In genomic region chr11:5129457-5129877, GRCh38 we compare ENCODE assay signal across 1 cellular context.
TF ChIP-seq lines count a peak whose summit lies in the region.

No MANE protein-coding gene starts in this region.

TF ChIP-seq in K562, 482 proteins besides CTCF, POLR2A, EP300 and RAD21 (continues in another document):
- TF ChIP-seq KLF16 (IDR thresholded peaks at IDR 0.05) (no peak), CBX3 (IDR thresholded peaks at IDR 0.05; ENCODE audit: borderline replicate concordance in 1 of 2, low read length in 2 of 2) (0 out of 3 replicates have a peak, but pooled peaks of 1 of the 2 experiments have one; percentile 44), TAF9B (IDR thresholded peaks at IDR 0.05; ENCODE audit: partially characterized antibody) (peak; percentile 28), POLR2G (IDR thresholded peaks at IDR 0.05; ENCODE audit: low read depth, low read length) (peak; percentile 52; the same call in 1 of the 2 replicates), ATF7 (IDR thresholded peaks at IDR 0.05) (peak; percentile 87), EHMT2 (IDR thresholded peaks at IDR 0.05) (no peak), FOXA1 (IDR thresholded peaks at IDR 0.05; ENCODE audit: borderline replicate concordance) (no peak), DPF2 (IDR thresholded peaks at IDR 0.05) (peak; percentile 91), FOSL1 (tag; conservative IDR thresholded peaks at IDR 0.05) (peak; percentile 96), ZNF140 (CRISPR knock-in tag; IDR thresholded peaks at IDR 0.05) (no peak), TBP (optimal IDR thresholded peaks at IDR 0.05; ENCODE audit: low read depth, low read length) (peak; percentile 50), MYNN (IDR thresholded peaks at IDR 0.05) (0 out of 2 replicates have a peak, but pooled peaks have one; percentile 33), MYNN (CRISPR knock-in tag; IDR thresholded peaks at IDR 0.05) (no peak), SRSF7 (optimal IDR thresholded peaks at IDR 0.05; ENCODE audit: low read depth, low read length) (no peak), ZBTB1 (CRISPR knock-in tag; IDR thresholded peaks at IDR 0.05; ENCODE audit: borderline replicate concordance, low read depth) (no peak), FOXM1 (IDR thresholded peaks at IDR 0.05; ENCODE audit: low read depth) (peak; percentile 50), FOXM1 (CRISPR knock-in tag; IDR thresholded peaks at IDR 0.05; ENCODE audit: low read depth) (no peak), SMARCE1 (IDR thresholded peaks at IDR 0.05) (peak; percentile 87), RBFOX2 (IDR thresholded peaks at IDR 0.05; ENCODE audit: low read depth, low read length) (peak; percentile 75), SIN3B (IDR thresholded peaks at IDR 0.05; ENCODE audit: low read depth) (no peak), HDAC2 (IDR thresholded peaks at IDR 0.05) (peak; percentile 63; the same call in 1 of the 2 replicates), L3MBTL2 (IDR thresholded peaks at IDR 0.05) (peak; percentile 96), DACH1 (IDR thresholded peaks at IDR 0.05; ENCODE audit: partially characterized antibody) (peak; percentile 61), ELF1 (tag; IDR thresholded peaks at IDR 0.05) (no peak), CBFA2T3 (IDR thresholded peaks at IDR 0.05) (peak; percentile 73), ARID1B (IDR thresholded peaks at IDR 0.05) (peak; percentile 83), NFRKB (IDR thresholded peaks at IDR 0.05; ENCODE audit: low read depth) (peak; percentile 60; the same call in 1 of the 2 replicates), XRCC3 (IDR thresholded peaks at IDR 0.05) (no peak), SNIP1 (IDR thresholded peaks at IDR 0.05; ENCODE audit: low read depth) (no peak), ZNF431 (CRISPR knock-in tag; IDR thresholded peaks at IDR 0.05) (no peak), JUND (IDR thresholded peaks at IDR 0.05; ENCODE audit: borderline replicate concordance, low read depth, low read length) (peak; percentile 97), JUND (tag; IDR thresholded peaks at IDR 0.05; ENCODE audit: borderline replicate concordance, low read depth, low read length) (peak; percentile 96), POLR2AphosphoS5 (IDR thresholded peaks at IDR 0.05; ENCODE audit: control insufficient read depth, insufficient read depth, low read depth, low read length) (peak; percentile 53; the same call in 1 of the 2 replicates), ZNF766 (CRISPR knock-in tag; conservative IDR thresholded peaks at IDR 0.05) (peak; percentile 73; the same call in 1 of the 2 replicates), MGA (IDR thresholded peaks at IDR 0.05) (peak; percentile 79), LCOR (CRISPR knock-in tag; IDR thresholded peaks at IDR 0.05) (0 out of 2 replicates have a peak, but pooled peaks have one; percentile 37), POLR2B (IDR thresholded peaks at IDR 0.05; ENCODE audit: low read depth, partially characterized antibody) (peak; percentile 69), CEBPG (CRISPR knock-in tag; IDR thresholded peaks at IDR 0.05) (peak; percentile 97), CEBPG (tag; conservative IDR thresholded peaks at IDR 0.05 in 1 of 2, IDR thresholded peaks at IDR 0.05 in 1 of 2) (peak; percentile 95 to 98), CREM (IDR thresholded peaks at IDR 0.05; ENCODE audit: low read depth) (peak; percentile 60; the same call in 1 of the 2 replicates), CBX8 (IDR thresholded peaks at IDR 0.05; ENCODE audit: borderline replicate concordance, extremely low read depth, low read depth, low read length, poor library complexity, severe bottlenecking) (no peak), PKNOX1 (IDR thresholded peaks at IDR 0.05) (peak; percentile 53), STAT5A (IDR thresholded peaks at IDR 0.05; ENCODE audit: borderline replicate concordance, low read length) (peak; percentile 41; the same call in 1 of the 2 replicates), MEIS2 (IDR thresholded peaks at IDR 0.05; ENCODE audit: partially characterized antibody) (peak; percentile 23), MECOM (CRISPR knock-in tag; IDR thresholded peaks at IDR 0.05) (0 out of 2 replicates have a peak, but pooled peaks have one; percentile 52), ZNF274 (IDR thresholded peaks at IDR 0.05; ENCODE audit: borderline replicate concordance, low read depth, low read length) (no peak), SOX6 (IDR thresholded peaks at IDR 0.05) (peak; percentile 71), TFAP4 (CRISPR knock-in tag; IDR thresholded peaks at IDR 0.05; ENCODE audit: borderline replicate concordance) (peak; percentile 54; the same call in 1 of the 2 replicates)
- TF ChIP-seq, protein P1, sequence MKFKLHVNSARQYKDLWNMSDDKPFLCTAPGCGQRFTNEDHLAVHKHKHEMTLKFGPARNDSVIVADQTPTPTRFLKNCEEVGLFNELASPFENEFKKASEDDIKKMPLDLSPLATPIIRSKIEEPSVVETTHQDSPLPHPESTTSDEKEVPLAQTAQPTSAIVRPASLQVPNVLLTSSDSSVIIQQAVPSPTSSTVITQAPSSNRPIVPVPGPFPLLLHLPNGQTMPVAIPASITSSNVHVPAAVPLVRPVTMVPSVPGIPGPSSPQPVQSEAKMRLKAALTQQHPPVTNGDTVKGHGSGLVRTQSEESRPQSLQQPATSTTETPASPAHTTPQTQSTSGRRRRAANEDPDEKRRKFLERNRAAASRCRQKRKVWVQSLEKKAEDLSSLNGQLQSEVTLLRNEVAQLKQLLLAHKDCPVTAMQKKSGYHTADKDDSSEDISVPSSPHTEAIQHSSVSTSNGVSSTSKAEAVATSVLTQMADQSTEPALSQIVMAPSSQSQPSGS (CRISPR knock-in tag; IDR thresholded peaks at IDR 0.05) = no peak
- TF ChIP-seq, protein P2, sequence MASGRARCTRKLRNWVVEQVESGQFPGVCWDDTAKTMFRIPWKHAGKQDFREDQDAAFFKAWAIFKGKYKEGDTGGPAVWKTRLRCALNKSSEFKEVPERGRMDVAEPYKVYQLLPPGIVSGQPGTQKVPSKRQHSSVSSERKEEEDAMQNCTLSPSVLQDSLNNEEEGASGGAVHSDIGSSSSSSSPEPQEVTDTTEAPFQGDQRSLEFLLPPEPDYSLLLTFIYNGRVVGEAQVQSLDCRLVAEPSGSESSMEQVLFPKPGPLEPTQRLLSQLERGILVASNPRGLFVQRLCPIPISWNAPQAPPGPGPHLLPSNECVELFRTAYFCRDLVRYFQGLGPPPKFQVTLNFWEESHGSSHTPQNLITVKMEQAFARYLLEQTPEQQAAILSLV (tag; IDR thresholded peaks at IDR 0.05) = peak; percentile 56; the same call in 1 of the 2 replicates
- TF ChIP-seq, protein P3, sequence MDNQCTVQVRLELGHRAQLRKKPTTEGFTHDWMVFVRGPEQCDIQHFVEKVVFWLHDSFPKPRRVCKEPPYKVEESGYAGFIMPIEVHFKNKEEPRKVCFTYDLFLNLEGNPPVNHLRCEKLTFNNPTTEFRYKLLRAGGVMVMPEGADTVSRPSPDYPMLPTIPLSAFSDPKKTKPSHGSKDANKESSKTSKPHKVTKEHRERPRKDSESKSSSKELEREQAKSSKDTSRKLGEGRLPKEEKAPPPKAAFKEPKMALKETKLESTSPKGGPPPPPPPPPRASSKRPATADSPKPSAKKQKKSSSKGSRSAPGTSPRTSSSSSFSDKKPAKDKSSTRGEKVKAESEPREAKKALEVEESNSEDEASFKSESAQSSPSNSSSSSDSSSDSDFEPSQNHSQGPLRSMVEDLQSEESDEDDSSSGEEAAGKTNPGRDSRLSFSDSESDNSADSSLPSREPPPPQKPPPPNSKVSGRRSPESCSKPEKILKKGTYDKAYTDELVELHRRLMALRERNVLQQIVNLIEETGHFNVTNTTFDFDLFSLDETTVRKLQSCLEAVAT (IDR thresholded peaks at IDR 0.05) = 0 out of 4 replicates have a peak, but pooled peaks of 1 of the 2 experiments have one; percentile 44
- TF ChIP-seq, protein P4, sequence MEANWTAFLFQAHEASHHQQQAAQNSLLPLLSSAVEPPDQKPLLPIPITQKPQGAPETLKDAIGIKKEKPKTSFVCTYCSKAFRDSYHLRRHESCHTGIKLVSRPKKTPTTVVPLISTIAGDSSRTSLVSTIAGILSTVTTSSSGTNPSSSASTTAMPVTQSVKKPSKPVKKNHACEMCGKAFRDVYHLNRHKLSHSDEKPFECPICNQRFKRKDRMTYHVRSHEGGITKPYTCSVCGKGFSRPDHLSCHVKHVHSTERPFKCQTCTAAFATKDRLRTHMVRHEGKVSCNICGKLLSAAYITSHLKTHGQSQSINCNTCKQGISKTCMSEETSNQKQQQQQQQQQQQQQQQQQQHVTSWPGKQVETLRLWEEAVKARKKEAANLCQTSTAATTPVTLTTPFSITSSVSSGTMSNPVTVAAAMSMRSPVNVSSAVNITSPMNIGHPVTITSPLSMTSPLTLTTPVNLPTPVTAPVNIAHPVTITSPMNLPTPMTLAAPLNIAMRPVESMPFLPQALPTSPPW (CRISPR knock-in tag; IDR thresholded peaks at IDR 0.05) = no peak; the same call in 1 of the 2 replicates
